Comparison of ENCODE assay signal across 9 cellular contexts in the genomic region with DNA sequence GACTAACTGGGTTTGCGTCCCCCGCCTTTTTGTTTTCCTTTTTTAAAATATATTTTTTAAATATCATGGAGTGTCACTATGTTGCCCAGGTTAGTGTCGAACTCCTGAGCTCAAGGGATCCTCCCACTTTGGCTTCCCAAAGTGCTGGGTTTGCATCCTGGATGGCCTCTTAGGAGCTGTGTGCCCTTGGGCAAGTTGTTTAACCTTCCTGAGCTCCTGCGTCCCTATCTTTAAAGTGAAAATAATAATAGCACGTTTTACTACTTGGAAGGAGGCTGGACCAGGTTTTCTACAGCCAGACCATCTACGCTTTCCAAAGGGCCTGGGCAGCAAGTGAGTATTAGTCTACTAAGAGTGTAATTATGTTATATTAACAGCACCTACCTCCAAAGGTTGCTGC. TPM values are rescaled to one million over a fixed set of nuclear protein-coding genes. Genes with fewer than 3 reads are reported as not detected.
DNase-seq lines count a peak whose midpoint lies in the region; FAIRE-seq and TF ChIP-seq lines count a peak whose summit lies in the region.
"Had no signal": no experiment of that assay in that cellular context is flagged by ENCODE, and none has a peak within 500 bp of the region (broad histone marks: within the 10 kb centered on the region; RNA-seq: fewer than 3 reads in every experiment).

No MANE protein-coding gene starts in this region.

- peaks cover 33% of the 10 kb centered on the region for H3K4me1 ChIP-seq in Caco-2
- peaks cover 30% of the 10 kb centered on the region for H3K4me1 ChIP-seq in OCI-LY7 (ENCODE audit: insufficient read depth, low read length, poor library complexity, severe bottlenecking)
- peaks cover 2% of the 10 kb centered on the region for H3K4me1 ChIP-seq in endothelial cell of umbilical vein (ENCODE audit: control insufficient read depth, extremely low read depth, insufficient read depth, low read length)

- no peak for TF ChIP-seq CTCF in Caco-2 (IDR thresholded peaks at IDR 0.05; ENCODE audit: insufficient read depth in 1 of 2, low read depth in 1 of 2, low read length in 1 of 2, severe bottlenecking in 1 of 2, unreplicated experiment in 1 of 2)
- TF ChIP-seq CTCF in OCI-LY7 (conservative IDR thresholded peaks at IDR 0.05; ENCODE audit: low read length), result no peak
- no peak for TF ChIP-seq CTCF in endothelial cell of umbilical vein (IDR thresholded peaks at IDR 0.05; ENCODE audit: extremely low read depth in 1 of 2, insufficient read depth in 1 of 2, low read depth in 1 of 2, low read length in 2 of 2)
- TF ChIP-seq CTCF in osteocyte (IDR thresholded peaks at IDR 0.05), result no peak

- dilution Hi-C loops in endothelial cell of umbilical vein (cut with MboI; ENCODE audit: extremely low pct_ligation_motif_present, low sequenced_read_pairs), result no loop called here

- peak overlapping the region; percentile 74; the same call in 1 of the 2 replicates for H2AFZ ChIP-seq in OCI-LY7 (ENCODE audit: low read length)
- peak overlapping the region; percentile 94 for H2AFZ ChIP-seq in endothelial cell of umbilical vein (ENCODE audit: low read depth, low read length)

- DNase-seq in Caco-2 (no peak), OCI-LY7 (ENCODE audit: low spot score) (no peak), endothelial cell of umbilical vein (ENCODE audit: low read depth, low spot score) (no peak), osteocyte (ENCODE audit: extremely low spot score, unreplicated experiment) (peak; percentile 21), NCI-H146 treated with DMSO at 0.1 percent for 48 hours (lab: John Stamatoyannopoulos, UW; ENCODE audit: unreplicated experiment) (no peak), NK-92 (lab: John Stamatoyannopoulos, UW; ENCODE audit: unreplicated experiment) (no peak), NCI-H2107 treated with DMSO at 0.1 percent for 48 hours (lab: John Stamatoyannopoulos, UW; ENCODE audit: unreplicated experiment) (no peak), CD1c-positive myeloid dendritic cell (ENCODE audit: extremely low spot score) (no peak)

- H3K4me3 Mint-ChIP-seq in Caco-2 (ENCODE audit: unreplicated experiment) (peak overlapping the region; percentile 60), osteocyte (ENCODE audit: unreplicated experiment) (peak overlapping the region; percentile 69)

- H3K27me3 Mint-ChIP-seq in Caco-2 (ENCODE audit: insufficient read depth, unreplicated experiment) (no peaks in the 10 kb centered on the region), osteocyte (ENCODE audit: unreplicated experiment) (no peaks in the 10 kb centered on the region)

- no peaks in the 10 kb centered on the region for H3K27me3 ChIP-seq in Caco-2 (replicated peaks; ENCODE audit: control insufficient read depth, insufficient read depth, low read length)
- H3K27me3 ChIP-seq in endothelial cell of umbilical vein (ENCODE audit: control insufficient read depth in 2 of 2, insufficient read depth in 2 of 2, low read length in 2 of 2), result peaks cover 9 to 12% of the 10 kb centered on the region in 2 experiments

- no peaks in the 10 kb centered on the region for H3K9me3 ChIP-seq in Caco-2
- H3K9me3 ChIP-seq in OCI-LY7 (ENCODE audit: low read length), result no peaks in the 10 kb centered on the region; the same call in 1 of the 2 replicates
- H3K9me3 ChIP-seq in endothelial cell of umbilical vein (replicated peaks; ENCODE audit: control insufficient read depth, insufficient read depth, low read length), result no peaks in the 10 kb centered on the region

- H3K36me3 ChIP-seq in Caco-2 (ENCODE audit: control insufficient read depth, insufficient read depth, low read length), result no peaks in the 10 kb centered on the region
- no peaks in the 10 kb centered on the region for H3K36me3 ChIP-seq in OCI-LY7 (ENCODE audit: insufficient read depth, low read length)
- no peaks in the 10 kb centered on the region for H3K36me3 ChIP-seq in endothelial cell of umbilical vein (ENCODE audit: control insufficient read depth in 2 of 2, extremely low read depth in 1 of 2, insufficient read depth in 2 of 2, low read length in 2 of 2)

- H3K9me2 ChIP-seq in OCI-LY7 (ENCODE audit: insufficient read depth, low read length), result no peaks in the 10 kb centered on the region

- H3K79me2 ChIP-seq in OCI-LY7 (ENCODE audit: insufficient read depth, low read depth, low read length) (no peaks in the 10 kb centered on the region), endothelial cell of umbilical vein (ENCODE audit: control insufficient read depth, insufficient read depth, low read length) (no peaks in the 10 kb centered on the region)

- H3K4me1 Mint-ChIP-seq in Caco-2 (ENCODE audit: low read depth, unreplicated experiment), result peaks cover 35% of the 10 kb centered on the region
- H3K4me1 Mint-ChIP-seq in osteocyte (ENCODE audit: unreplicated experiment), result peaks cover 42% of the 10 kb centered on the region

- no peak for FAIRE-seq in endothelial cell of umbilical vein (lab: Jason Lieb, UNC)

- H4K20me1 ChIP-seq in OCI-LY7 (ENCODE audit: insufficient read depth, low read length), result no peaks in the 10 kb centered on the region
- no peaks in the 10 kb centered on the region for H4K20me1 ChIP-seq in endothelial cell of umbilical vein (replicated peaks; ENCODE audit: control insufficient read depth, extremely low read depth, insufficient read depth, low read length)

- H3K9ac ChIP-seq in endothelial cell of umbilical vein (replicated peaks; ENCODE audit: extremely low read depth, insufficient read depth, low read length), result peak overlapping the region; percentile 30

- H3K27ac Mint-ChIP-seq in Caco-2 (ENCODE audit: unreplicated experiment), result peak overlapping the region; percentile 36
- H3K27ac Mint-ChIP-seq in osteocyte (ENCODE audit: unreplicated experiment), result peak overlapping the region; percentile 86

- H3K36me3 Mint-ChIP-seq in Caco-2 (ENCODE audit: insufficient read depth, unreplicated experiment), result no peaks in the 10 kb centered on the region
- H3K36me3 Mint-ChIP-seq in osteocyte (ENCODE audit: unreplicated experiment), result no peaks in the 10 kb centered on the region

- H3K9me1 ChIP-seq in endothelial cell of umbilical vein (replicated peaks; ENCODE audit: control insufficient read depth, extremely low read depth, insufficient read depth, low read length), result no peaks in the 10 kb centered on the region

- H3K9me3 Mint-ChIP-seq in Caco-2 (ENCODE audit: unreplicated experiment), result no peaks in the 10 kb centered on the region
- no peaks in the 10 kb centered on the region for H3K9me3 Mint-ChIP-seq in osteocyte (ENCODE audit: unreplicated experiment)

- H3K4me2 ChIP-seq in OCI-LY7 (ENCODE audit: low read length) (peak overlapping the region; percentile 58; the same call in 1 of the 2 replicates), endothelial cell of umbilical vein (ENCODE audit: insufficient read depth, low read length) (peak overlapping the region; percentile 90)

- TF ChIP-seq POLR2A in endothelial cell of umbilical vein (IDR thresholded peaks at IDR 0.05; ENCODE audit: low read depth, low read length), result no peak

- H3K27ac ChIP-seq in OCI-LY7 (ENCODE audit: low read depth, low read length, poor library complexity, severe bottlenecking) (no peak overlapping the region), endothelial cell of umbilical vein (ENCODE audit: insufficient read depth, low read depth, low read length) (no peak overlapping the region)

- H3K4me3 ChIP-seq in Caco-2 (ENCODE audit: low read depth, low read length) (peak overlapping the region; percentile 32), OCI-LY7 (ENCODE audit: low read depth, low read length, poor library complexity, severe bottlenecking) (peak overlapping the region; percentile 44), endothelial cell of umbilical vein (replicated peaks in 1 of 3; ENCODE audit: insufficient read depth in 1 of 3, low read depth in 1 of 3, low read length in 3 of 3) (peak overlapping the region in 2 of 3 experiments; percentile 48 to 68)

- intact Hi-C loops in Caco-2 (cut with micrococcal nuclease; ENCODE audit: unreplicated experiment), result loop anchor here (1.0 to 2.0 kb wide), 3 partner anchors 31 to 77 kb away; no protein-coding TSS in a partner anchor
- intact Hi-C loops in OCI-LY7 (cut with micrococcal nuclease; ENCODE audit: unreplicated experiment), result no loop called here
- intact Hi-C loops in endothelial cell of umbilical vein (cut with micrococcal nuclease), result no loop called here

- POLR2A ChIA-PET in Caco-2 (lab: Charles Lee), result interaction anchor here (0.7 to 1.5 kb wide), 4 partner anchors 38 to 78 kb away, joined by 3 to 8 read pairs (median 4); no protein-coding TSS in a partner anchor
- POLR2A ChIA-PET in OCI-LY7 (lab: Charles Lee), result no interaction called here
- POLR2A ChIA-PET in endothelial cell of umbilical vein (lab: Charles Lee), result no interaction called here

- BruUV-seq in Caco-2 (replicated peaks; lab: Mats Ljungman, UMichigan) (TSS peak; percentile 88), OCI-LY7 (replicated peaks; lab: Mats Ljungman, UMichigan) (no TSS peak), endothelial cell of umbilical vein (replicated peaks; lab: Mats Ljungman, UMichigan) (no TSS peak)

- CTCF ChIA-PET in Caco-2 (lab: Charles Lee), result interaction anchor here (1.7 to 1.8 kb wide), 2 partner anchors 31 to 271 kb away, joined by 3 to 7 read pairs; no protein-coding TSS in a partner anchor
- CTCF ChIA-PET in OCI-LY7 (lab: Charles Lee; ENCODE audit: unreplicated experiment), result no interaction called here
- CTCF ChIA-PET in endothelial cell of umbilical vein (lab: Charles Lee), result interaction anchor here (0.7 to 2.1 kb wide), 3 partner anchors 10 to 271 kb away, joined by 3 to 9 read pairs (median 5); no protein-coding TSS in a partner anchor

RNA-seq across cellular contexts. Expression of gene RNU6-1, which starts 44.2 kb away (rescaled TPM):
- total RNA-seq in Caco-2 (2022), result not detected in 2 replicates
- not detected in 2 replicates for total RNA-seq in OCI-LY7 (2014; rRNA removed; shearing (Covaris generic))
- not detected in 2 replicates for total RNA-seq in OCI-LY7 (2022)
- total RNA-seq in endothelial cell of umbilical vein, result not detected in 2 replicates
- not detected in 2 replicates for polyA plus RNA-seq in endothelial cell of umbilical vein
- polyA plus RNA-seq in endothelial cell of umbilical vein (2011; cell fraction: cytosol; rRNA removed), result not detected in 2 replicates
- polyA plus RNA-seq in endothelial cell of umbilical vein (2011; cell fraction: nucleus; rRNA removed), result not detected in 2 replicates
- not detected in 2 replicates for polyA plus RNA-seq in endothelial cell of umbilical vein (2012)
- polyA minus RNA-seq in endothelial cell of umbilical vein, result not detected in 2 replicates
- polyA minus RNA-seq in endothelial cell of umbilical vein (2011; cell fraction: cytosol; rRNA and poly(A)+ RNA removed), result 1,914 TPM
- not detected in 2 replicates for polyA minus RNA-seq in endothelial cell of umbilical vein (2011; cell fraction: nucleus; rRNA and poly(A)+ RNA removed)
- total RNA-seq in osteocyte, result not detected in 2 replicates
- total RNA-seq: lower leg skin had no signal

RNA-seq across cellular contexts. Expression of gene SKOR1, which starts 58.7 kb away (rescaled TPM):
- total RNA-seq in Caco-2 (2022) (not detected in 2 replicates), OCI-LY7 (2022) (1.0 and 1.6 TPM in 2 replicates), endothelial cell of umbilical vein (0.09 and 0.15 TPM in 2 replicates), osteocyte (0.42 and 0.48 TPM in 2 replicates)
- 1.1 and 1.5 TPM in 2 replicates for total RNA-seq in OCI-LY7 (2014; rRNA removed; shearing (Covaris generic))
- 0.05 and 0.06 TPM in 2 replicates for polyA plus RNA-seq in endothelial cell of umbilical vein
- 0.03 and 0.06 TPM in 2 replicates for polyA plus RNA-seq in endothelial cell of umbilical vein (2011; cell fraction: cytosol; rRNA removed)
- polyA plus RNA-seq in endothelial cell of umbilical vein (2011; cell fraction: nucleus; rRNA removed), result 0.17 and 0.25 TPM in 2 replicates
- polyA plus RNA-seq in endothelial cell of umbilical vein (2012), result 0.07 TPM in 1 of 2 replicates, not detected in the other
- 0.13 and 0.15 TPM in 2 replicates for polyA minus RNA-seq in endothelial cell of umbilical vein
- 0.41 TPM for polyA minus RNA-seq in endothelial cell of umbilical vein (2011; cell fraction: cytosol; rRNA and poly(A)+ RNA removed)
- 0.19 and 0.58 TPM in 2 replicates for polyA minus RNA-seq in endothelial cell of umbilical vein (2011; cell fraction: nucleus; rRNA and poly(A)+ RNA removed)
